Comparison of ENCODE assay signal across 1 cellular context in genomic region chr4:84498203-84499026, GRCh38.
TF ChIP-seq lines count a peak whose summit lies in the region.

No MANE protein-coding gene starts in this region.

TF ChIP-seq in HEK293, 187 proteins besides CTCF, POLR2A, EP300 and RAD21 (continued from another document and continues in another):
- TF ChIP-seq GLI4 (tag by site-specific recombination; IDR thresholded peaks at IDR 0.05) = no peak
- no peak for TF ChIP-seq ATF2 (tag by site-specific recombination; IDR thresholded peaks at IDR 0.05; ENCODE audit: low read depth)
- TF ChIP-seq ZNF138 (tag by site-specific recombination; IDR thresholded peaks at IDR 0.05; ENCODE audit: borderline replicate concordance) = no peak
- TF ChIP-seq ZNF692 (tag by site-specific recombination; IDR thresholded peaks at IDR 0.05) = 0 out of 2 replicates have a peak, but pooled peaks have one; percentile 35
- no peak for TF ChIP-seq ZNF133 (tag by site-specific recombination; IDR thresholded peaks at IDR 0.05)
- TF ChIP-seq ZNF580 (tag by site-specific recombination; IDR thresholded peaks at IDR 0.05) = no peak
- TF ChIP-seq ZNF335 (tag by site-specific recombination; conservative IDR thresholded peaks at IDR 0.05) = peak; percentile 34
- no peak for TF ChIP-seq ZFP69B (tag by site-specific recombination; IDR thresholded peaks at IDR 0.05)
- TF ChIP-seq REST (tag by site-specific recombination; IDR thresholded peaks at IDR 0.05) = no peak
- TF ChIP-seq ZNF629 (tag by site-specific recombination; IDR thresholded peaks at IDR 0.05) = no peak
- no peak for TF ChIP-seq ZNF837 (tag by site-specific recombination; IDR thresholded peaks at IDR 0.05)
- TF ChIP-seq ZNF623 (tag by site-specific recombination; IDR thresholded peaks at IDR 0.05) = no peak
- TF ChIP-seq KLF17 (tag by site-specific recombination; IDR thresholded peaks at IDR 0.05) = no peak
- peak; percentile 36; the same call in 1 of the 2 replicates for TF ChIP-seq ZNF398 (tag by site-specific recombination; IDR thresholded peaks at IDR 0.05)
- no peak for TF ChIP-seq ZNF404 (tag by site-specific recombination; IDR thresholded peaks at IDR 0.05)
- no peak for TF ChIP-seq ZNF555 (tag by site-specific recombination; conservative IDR thresholded peaks at IDR 0.05)
- no peak for TF ChIP-seq TSHZ1 (tag by site-specific recombination; IDR thresholded peaks at IDR 0.05; ENCODE audit: borderline replicate concordance)
- peak; percentile 67; the same call in 1 of the 2 replicates for TF ChIP-seq GLIS1 (tag by site-specific recombination; IDR thresholded peaks at IDR 0.05)
- no peak for TF ChIP-seq ZNF518A (tag by site-specific recombination; conservative IDR thresholded peaks at IDR 0.05; ENCODE audit: low read depth)
- TF ChIP-seq ZBTB49 (tag by site-specific recombination; IDR thresholded peaks at IDR 0.05; ENCODE audit: low read depth) = no peak
- peak; percentile 71 for TF ChIP-seq ZBTB17 (tag by site-specific recombination; IDR thresholded peaks at IDR 0.05)
- no peak for TF ChIP-seq ZNF214 (tag by site-specific recombination; IDR thresholded peaks at IDR 0.05; ENCODE audit: borderline replicate concordance)
- peak; percentile 7; the same call in 1 of the 2 replicates for TF ChIP-seq ZNF394 (tag by site-specific recombination; IDR thresholded peaks at IDR 0.05; ENCODE audit: borderline replicate concordance)
- no peak for TF ChIP-seq INSM2 (tag by site-specific recombination; IDR thresholded peaks at IDR 0.05)
- no peak for TF ChIP-seq ZBTB6 (tag by site-specific recombination; IDR thresholded peaks at IDR 0.05)
- TF ChIP-seq SP2 (tag by site-specific recombination; IDR thresholded peaks at IDR 0.05) = 0 out of 2 replicates have a peak, but pooled peaks have one; percentile 9
- TF ChIP-seq ZNF558 (tag by site-specific recombination; IDR thresholded peaks at IDR 0.05) = no peak
- TF ChIP-seq ZNF24 (tag by site-specific recombination; IDR thresholded peaks at IDR 0.05) = no peak
- no peak for TF ChIP-seq ZNF548 (tag by site-specific recombination; IDR thresholded peaks at IDR 0.05)
